2 cellular contexts compared by ENCODE assay signal in genomic region chr11:1064167-1064566, GRCh38.
A peak's percentile ranks its signal among the peaks of the same experiment; 100 is the strongest.
TF ChIP-seq lines count a peak whose summit lies in the region.

No MANE protein-coding gene starts in this region.

TF ChIP-seq in HEK293, 187 proteins besides CTCF, POLR2A, EP300 and RAD21:
- TF ChIP-seq ELK4 (IDR thresholded peaks at IDR 0.05; ENCODE audit: borderline replicate concordance, low read depth, low read length): no peak
- TF ChIP-seq ATF2 (tag by site-specific recombination; IDR thresholded peaks at IDR 0.05; ENCODE audit: low read depth): peak; percentile 53; the same call in 1 of the 2 replicates
TF ChIP-seq in HEK293: peak in this region for 1.

TF ChIP-seq in K562, 482 proteins besides CTCF, POLR2A, EP300 and RAD21 (continued from another document):
- TF ChIP-seq ZBTB2 (IDR thresholded peaks at IDR 0.05): no peak
- TF ChIP-seq NBN (IDR thresholded peaks at IDR 0.05; ENCODE audit: low read depth): no peak
- TF ChIP-seq ZNF707 (CRISPR knock-in tag; conservative IDR thresholded peaks at IDR 0.05): no peak
- no peak for TF ChIP-seq RBM22 (IDR thresholded peaks at IDR 0.05; ENCODE audit: low read depth, low read length, poor library complexity, severe bottlenecking)
- TF ChIP-seq ZNF780A (CRISPR knock-in tag; IDR thresholded peaks at IDR 0.05): no peak
- TF ChIP-seq ZNF224 (CRISPR knock-in tag; IDR thresholded peaks at IDR 0.05): no peak
- no peak for TF ChIP-seq PATZ1 (CRISPR knock-in tag; IDR thresholded peaks at IDR 0.05; ENCODE audit: borderline replicate concordance)
- no peak for TF ChIP-seq ZNF561 (CRISPR knock-in tag; conservative IDR thresholded peaks at IDR 0.05)
- no peak for TF ChIP-seq FOXP4 (CRISPR knock-in tag; IDR thresholded peaks at IDR 0.05; ENCODE audit: borderline replicate concordance)
- no peak for TF ChIP-seq ZNF75A (CRISPR knock-in tag; IDR thresholded peaks at IDR 0.05)
- peak; percentile 42 for TF ChIP-seq ATF7 (IDR thresholded peaks at IDR 0.05)
- peak; percentile 41 for TF ChIP-seq ATF3 (IDR thresholded peaks at IDR 0.05)
- no peak for TF ChIP-seq ATF3 (CRISPR knock-in tag; conservative IDR thresholded peaks at IDR 0.05)
- no peak for TF ChIP-seq E2F6 (IDR thresholded peaks at IDR 0.05; ENCODE audit: borderline replicate concordance in 1 of 2, extremely low read depth in 1 of 2, insufficient read depth in 1 of 2, insufficient read length in 1 of 2, low read depth in 1 of 2, low read length in 1 of 2, poor library complexity in 1 of 2, severe bottlenecking in 1 of 2)
- no peak for TF ChIP-seq LEF1 (IDR thresholded peaks at IDR 0.05)
- TF ChIP-seq MEF2D (tag; conservative IDR thresholded peaks at IDR 0.05; ENCODE audit: low read depth): peak; percentile 81
- no peak for TF ChIP-seq IRF1 (CRISPR knock-in tag; IDR thresholded peaks at IDR 0.05; ENCODE audit: borderline replicate concordance)
- TF ChIP-seq MCM5 (IDR thresholded peaks at IDR 0.05; ENCODE audit: low read depth): no peak
- TF ChIP-seq CHAMP1 (IDR thresholded peaks at IDR 0.05): no peak
- no peak for TF ChIP-seq BRCA1 (IDR thresholded peaks at IDR 0.05)
- TF ChIP-seq BRCA1 (CRISPR knock-in tag; IDR thresholded peaks at IDR 0.05): no peak
- no peak for TF ChIP-seq PRDM10 (IDR thresholded peaks at IDR 0.05; ENCODE audit: partially characterized antibody)
- no peak for TF ChIP-seq TRIM28 (IDR thresholded peaks at IDR 0.05)
- no peak for TF ChIP-seq KLF10 (CRISPR knock-in tag; IDR thresholded peaks at IDR 0.05)
- TF ChIP-seq MEF2A (IDR thresholded peaks at IDR 0.05; ENCODE audit: control insufficient read depth, low read depth, low read length): peak; percentile 35; the same call in 1 of the 2 replicates
- TF ChIP-seq ZNF592 (IDR thresholded peaks at IDR 0.05): no peak
- TF ChIP-seq ZNF431 (CRISPR knock-in tag; IDR thresholded peaks at IDR 0.05): no peak
- TF ChIP-seq DLX4 (CRISPR knock-in tag; IDR thresholded peaks at IDR 0.05): no peak
- no peak for TF ChIP-seq IRF9 (tag; IDR thresholded peaks at IDR 0.05)
- TF ChIP-seq ELF1 (tag; IDR thresholded peaks at IDR 0.05): no peak
- no peak for TF ChIP-seq ZNF717 (CRISPR knock-in tag; IDR thresholded peaks at IDR 0.05)
